ENCODE assay signal across 8 cellular contexts in genomic region chr6:18154507-18155272, GRCh38. TPM values are rescaled to one million over a fixed set of nuclear protein-coding genes. Genes with fewer than 3 reads are reported as not detected.
DNase-seq lines count a peak whose midpoint lies in the region; ATAC-seq, FAIRE-seq and TF ChIP-seq lines count a peak whose summit lies in the region.

Gene TPMT (minus strand): TSS chr6:18155077. CDS start chr6:18149127, 5,950 bp downstream.

- H3K4me2 ChIP-seq in OCI-LY3 (ENCODE audit: low read length) (peak within 1 kb of the TSS; percentile 81), HepG2 (ENCODE audit: low read depth, low read length) (peak within 1 kb of the TSS; percentile 85)

- POLR2A ChIA-PET in HepG2 (lab: Yijun Ruan, JAX) = interaction anchor here (0.6 to 1.6 kb wide), 7 partner anchors 12 to 168 kb away, joined by 3 to 6 read pairs (median 3); partner anchors contain the start of genes KIF13A and NHLRC1

- ATAC-seq in GM19468 (IDR thresholded peaks at IDR 0.05; ENCODE audit: extremely low read depth, unreplicated experiment) (peak; percentile 37), HG03558 (IDR thresholded peaks at IDR 0.05; ENCODE audit: extremely low read depth, unreplicated experiment) (peak; percentile 31), HepG2 (peak; percentile 78)

- TF ChIP-seq EP300 in HepG2 (IDR thresholded peaks at IDR 0.05; ENCODE audit: low read depth in 2 of 2, low read length in 2 of 2) = no peak
- TF ChIP-seq EP300 in HepG2 (CRISPR knock-in tag; IDR thresholded peaks at IDR 0.05; ENCODE audit: borderline replicate concordance) = no peak

- TSS peak; percentile 83 for BruUV-seq in HepG2 (replicated peaks; lab: Mats Ljungman, UMichigan)

- in situ Hi-C loops in HepG2 (cut with HindIII; ENCODE audit: extremely low pct_ligation_motif_present, low pct_unique_long_range_greater_than_20kb) = no loop called here

- H2AFZ ChIP-seq in OCI-LY3 (ENCODE audit: low read depth, low read length) (peak within 1 kb of the TSS; percentile 66), HepG2 (ENCODE audit: low read length) (peak within 1 kb of the TSS; percentile 90)

- H3K27me3 ChIP-seq in OCI-LY3 (ENCODE audit: low read depth, low read length) (no peaks in the 10 kb centered on the region), HepG2 (ENCODE audit: control insufficient read depth in 1 of 2, insufficient read depth in 2 of 2, low read length in 2 of 2) (no peaks in the 10 kb centered on the region)

- H3K4me3 ChIP-seq in OCI-LY3 (ENCODE audit: low read length) (peak within 1 kb of the TSS; percentile 95), HepG2 (replicated peaks in 1 of 3; ENCODE audit: insufficient read depth in 1 of 3, low read depth in 2 of 3, low read length in 3 of 3) (peak within 1 kb of the TSS; percentile 98 to 99 (median 99))

- H3K27ac ChIP-seq in OCI-LY3 (ENCODE audit: low read length) = peak within 1 kb of the TSS; percentile 74
- peak within 1 kb of the TSS; percentile 82 for H3K27ac ChIP-seq in caudate nucleus (ENCODE audit: low read depth, low read length)
- H3K27ac ChIP-seq in HepG2 (ENCODE audit: extremely low read length, insufficient read depth, low read length) = peak within 1 kb of the TSS; percentile 89
- peak within 1 kb of the TSS; percentile 80 for H3K27ac ChIP-seq in substantia nigra (ENCODE audit: low read depth, low read length, poor library complexity, severe bottlenecking)

- peak; percentile 96 for DNase-seq in DMS153 treated with DMSO at 0.1 percent for 48 hours (lab: John Stamatoyannopoulos, UW; ENCODE audit: unreplicated experiment)
- DNase-seq in caudate nucleus (lab: John Stamatoyannopoulos, UW) = peak in 45 of 61 donors; percentile 33 to 99 (median 97)
- no peak for DNase-seq in HepG2 (ENCODE audit: low spot score)
- peak in 41 of 49 donors; percentile 30 to 100 (median 98) for DNase-seq in substantia nigra (lab: John Stamatoyannopoulos, UW)
- DNase-seq in effector CD8-positive, alpha-beta T cell (lab: John Stamatoyannopoulos, UW) = no peak

- H3K9ac ChIP-seq in OCI-LY3 (ENCODE audit: low read length) (peak within 1 kb of the TSS; percentile 86), HepG2 (ENCODE audit: insufficient read depth, low read depth, low read length) (peak within 1 kb of the TSS; percentile 93)

- H3K79me2 ChIP-seq in OCI-LY3 (ENCODE audit: low read length) = peaks cover 3% of the 10 kb centered on the region; the same call in 1 of the 2 replicates
- H3K79me2 ChIP-seq in HepG2 (ENCODE audit: insufficient read depth, low read length) = no peaks in the 10 kb centered on the region

- CTCF ChIA-PET in HepG2 (lab: Yijun Ruan, JAX; ENCODE audit: low intra/inter-chr PET ratio, low total read pairs) = no interaction called here

- no peaks in the 10 kb centered on the region for H4K20me1 ChIP-seq in OCI-LY3 (ENCODE audit: insufficient read depth, low read length)
- no peaks in the 10 kb centered on the region for H4K20me1 ChIP-seq in HepG2 (ENCODE audit: insufficient read depth, low read length)

- TF ChIP-seq CTCF in OCI-LY3 (IDR thresholded peaks at IDR 0.05; ENCODE audit: low read depth, low read length) (no peak), HepG2 (CRISPR knock-in tag; IDR thresholded peaks at IDR 0.05) (no peak)

- H3K4me1 ChIP-seq in OCI-LY3 (ENCODE audit: low read length) = peaks cover 27% of the 10 kb centered on the region
- peaks cover 29% of the 10 kb centered on the region for H3K4me1 ChIP-seq in HepG2 (ENCODE audit: insufficient read depth, low read length)

- FAIRE-seq in HepG2 (lab: Jason Lieb, UNC) = no peak

- peak; percentile 81 to 92 for TF ChIP-seq POLR2A in HepG2 (IDR thresholded peaks at IDR 0.05; ENCODE audit: insufficient read depth in 1 of 2, low read depth in 2 of 2, low read length in 2 of 2)

- H3K9me3 ChIP-seq in OCI-LY3 (ENCODE audit: insufficient read depth, low read length) = no peaks in the 10 kb centered on the region
- no peaks in the 10 kb centered on the region for H3K9me3 ChIP-seq in HepG2 (ENCODE audit: low read length)

- WGBS in HepG2 (ENCODE audit: low lambda C conversion rate) = 1% methylated on average over 34 of the region's 54 CpGs

- 0 out of 2 replicates have a peak, but pooled peaks have one; percentile 36 for TF ChIP-seq RAD21 in HepG2 (CRISPR knock-in tag; IDR thresholded peaks at IDR 0.05)

- intact Hi-C loops in HepG2 (cut with micrococcal nuclease; ENCODE audit: unreplicated experiment) = loop anchor here (2.0 to 10.0 kb wide), 7 partner anchors 32 to 450 kb away; partner anchors contain the start of genes DEK, KIF13A, NHLRC1 and NUP153

- peaks cover 4% of the 10 kb centered on the region for H3K36me3 ChIP-seq in OCI-LY3 (replicated peaks; ENCODE audit: low read depth, low read length)
- no peaks in the 10 kb centered on the region for H3K36me3 ChIP-seq in HepG2 (replicated peaks in 1 of 2; ENCODE audit: control insufficient read depth in 1 of 2, insufficient read depth in 2 of 2, low read length in 2 of 2)

TF ChIP-seq in HepG2, 621 proteins besides CTCF, POLR2A, EP300 and RAD21 (continues in another document):
- TF ChIP-seq ZBTB38 (CRISPR knock-in tag; IDR thresholded peaks at IDR 0.05) (no peak), ZNF337 (CRISPR knock-in tag; IDR thresholded peaks at IDR 0.05; ENCODE audit: borderline replicate concordance, low read depth) (no peak), ZNF383 (CRISPR knock-in tag; IDR thresholded peaks at IDR 0.05; ENCODE audit: borderline replicate concordance) (no peak), ZNF446 (CRISPR knock-in tag; IDR thresholded peaks at IDR 0.05) (no peak), ZNF512B (CRISPR knock-in tag; IDR thresholded peaks at IDR 0.05; ENCODE audit: borderline replicate concordance) (no peak)
- TF ChIP-seq, protein P1, sequence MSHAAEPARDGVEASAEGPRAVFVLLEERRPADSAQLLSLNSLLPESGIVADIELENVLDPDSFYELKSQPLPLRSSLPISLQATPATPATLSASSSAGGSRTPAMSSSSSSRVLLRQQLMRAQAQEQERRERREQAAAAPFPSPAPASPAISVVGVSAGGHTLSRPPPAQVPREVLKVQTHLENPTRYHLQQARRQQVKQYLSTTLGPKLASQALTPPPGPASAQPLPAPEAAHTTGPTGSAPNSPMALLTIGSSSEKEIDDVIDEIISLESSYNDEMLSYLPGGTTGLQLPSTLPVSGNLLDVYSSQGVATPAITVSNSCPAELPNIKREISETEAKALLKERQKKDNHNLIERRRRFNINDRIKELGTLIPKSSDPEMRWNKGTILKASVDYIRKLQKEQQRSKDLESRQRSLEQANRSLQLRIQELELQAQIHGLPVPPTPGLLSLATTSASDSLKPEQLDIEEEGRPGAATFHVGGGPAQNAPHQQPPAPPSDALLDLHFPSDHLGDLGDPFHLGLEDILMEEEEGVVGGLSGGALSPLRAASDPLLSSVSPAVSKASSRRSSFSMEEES (CRISPR knock-in tag; IDR thresholded peaks at IDR 0.05) = no peak; the same call in 1 of the 2 replicates

RNA-seq across cellular contexts. Expression of gene TPMT, which starts in this region (rescaled TPM):
- 22.8 and 33.3 TPM in 2 replicates for total RNA-seq in HepG2 (2016; rRNA removed; fragmentation: Illumina TruSeq; extraction: Trizol)
- total RNA-seq in HepG2 (2016; cell fraction: cytosol; rRNA removed; fragmentation: Illumina TruSeq; extraction: Trizol; ENCODE audit: low read depth) = 6.9 and 7.2 TPM in 2 replicates
- total RNA-seq in HepG2 (2016; cell fraction: insoluble cytoplasmic fraction; rRNA removed; fragmentation: Illumina TruSeq; extraction: Trizol) = 22.5 and 34.3 TPM in 2 replicates
- total RNA-seq in HepG2 (2016; cell fraction: membrane; rRNA removed; fragmentation: Illumina TruSeq; extraction: Trizol) = 16.6 and 17.8 TPM in 2 replicates
- 8.8 and 9.6 TPM in 2 replicates for total RNA-seq in HepG2 (2016; cell fraction: nucleus; rRNA removed; fragmentation: Illumina TruSeq; extraction: Trizol)
- polyA plus RNA-seq in HepG2 (2011; rRNA removed) = 9.5 and 11.1 TPM in 2 replicates
- polyA plus RNA-seq in HepG2 (2011; cell fraction: cytosol; rRNA removed) = 6.1 and 8.9 TPM in 2 replicates
- polyA plus RNA-seq in HepG2 (2011; cell fraction: nucleus; rRNA removed) = 1.9 and 2.4 TPM in 2 replicates
- 9.8 and 12.6 TPM in 2 replicates for polyA plus RNA-seq in HepG2 (2012)
- 9.7 and 11.0 TPM in 2 replicates for polyA plus RNA-seq in HepG2 (2016; cell fraction: cytosol; fragmentation: Illumina TruSeq; extraction: Trizol; ENCODE audit: low read depth)
- polyA plus RNA-seq in HepG2 (2016; cell fraction: insoluble cytoplasmic fraction; fragmentation: Illumina TruSeq; extraction: Trizol; ENCODE audit: low read depth) = 43.3 and 51.0 TPM in 2 replicates
- polyA plus RNA-seq in HepG2 (2016; cell fraction: membrane; fragmentation: Illumina TruSeq; extraction: Trizol; ENCODE audit: low read depth) = 18.1 and 18.9 TPM in 2 replicates
- polyA plus RNA-seq in HepG2 (2016; cell fraction: nucleus; fragmentation: Illumina TruSeq; extraction: Trizol; ENCODE audit: insufficient read depth, low read depth) = 17.2 and 20.4 TPM in 2 replicates
- 2.2 and 4.7 TPM in 2 replicates for polyA minus RNA-seq in HepG2 (2011; rRNA and poly(A)+ RNA removed; ENCODE audit: low replicate concordance)
- polyA minus RNA-seq in HepG2 (2011; cell fraction: cytosol; rRNA and poly(A)+ RNA removed) = 4.4 TPM in 2 replicates
- polyA minus RNA-seq in HepG2 (2011; cell fraction: nucleus; rRNA and poly(A)+ RNA removed) = 3.2 and 4.7 TPM in 2 replicates

Comparison
In these comparisons a context has a peak if more than half of its experiments do, and no peak if none do; other contexts are left out.
1. DNase-seq: peak in DMS153 treated with DMSO at 0.1 percent for 48 hours (single experiment), caudate nucleus (45 of 61) and substantia nigra (41 of 49); none in HepG2 (single experiment) and effector CD8-positive, alpha-beta T cell (single experiment).
2. Peak in every context shown above with its lines, with median percentiles within 50 percentile points of each other: ATAC-seq and H3K27ac ChIP-seq.